ENCODE assay signal across 36 cellular contexts in genomic region chr3:44032487-44032886, GRCh38.
"Had no signal": no experiment of that assay in that cellular context is flagged by ENCODE, and none has a peak within 500 bp of the region (broad histone marks: within the 10 kb centered on the region; RNA-seq: fewer than 3 reads in every experiment).

No MANE protein-coding gene starts in this region.

- H3K9me3 ChIP-seq: adrenal gland, body of pancreas, breast epithelium, Peyer's patch, SJSA1 had no signal

- H3K9me3 Mint-ChIP-seq: activated CD4-positive, alpha-beta T cell treated with anti-CD3 and anti-CD28 coated beads, Interleukin-2, amount 10 ng/mL, durations not matched to agents 24 days and 14 days; activated CD8-positive, alpha-beta T cell treated with anti-CD3 and anti-CD28 coated beads for 36 hours; activated naive CD4-positive, alpha-beta T cell treated with anti-CD3 and anti-CD28 coated beads, Interleukin-2, amount 50 U/mL, for 24 hours; activated T-cell treated with anti-CD3 and anti-CD28 coated beads, Interleukin-2, amount 50 U/mL, for 72 hours; activated T-helper 17 cell treated with anti-CD3 and anti-CD28 coated beads, Interleukin-2, amount 50 U/mL, for 72 hours had no signal

- H3K36me3 Mint-ChIP-seq: activated naive CD4-positive, alpha-beta T cell treated with anti-CD3 and anti-CD28 coated beads, Interleukin-2, amount 50 U/mL, for 24 hours had no signal

- H3K36me3 ChIP-seq: adrenal gland, breast epithelium, Peyer's patch, SJSA1 had no signal

- H3K4me3 ChIP-seq: adrenal gland, body of pancreas, breast epithelium, Peyer's patch, SJSA1 had no signal

- H3K9ac ChIP-seq: KMS-11 had no signal

- DNase-seq: activated CD4-positive, alpha-beta T cell treated with anti-CD3 and anti-CD28 coated beads for 1 hour; activated CD4-positive, alpha-beta T cell treated with anti-CD3 and anti-CD28 coated beads, Interleukin-2, amount 10 ng/mL, durations not matched to agents 24 days and 14 days; activated CD4-positive, alpha-beta T cell treated with anti-CD3 and anti-CD28 coated beads, Interleukin-2, amount 50 U/mL, for 4 hours; activated CD4-positive, CD25-positive, alpha-beta regulatory T cell; activated CD8-positive, alpha-beta T cell treated with anti-CD3 and anti-CD28 coated beads for 36 hours; activated effector memory CD4-positive, alpha-beta T cell treated with anti-CD3 and anti-CD28 coated beads, Interleukin-2, amount 50 U/mL, for 16 hours; activated naive CD4-positive, alpha-beta T cell; activated T-cell treated with anti-CD3 and anti-CD28 coated beads, Interleukin-2, amount 50 U/mL, for 1 hour; activated T-cell treated with anti-CD3 and anti-CD28 coated beads, Interleukin-2, amount 50 U/mL, for 72 hours; adrenal gland; body of pancreas; MM.1S; NCI-H1092; NCI-H1436 treated with DMSO at 0.1 percent for 48 hours; NCI-H187; NCI-H2029 treated with DMSO at 0.1 percent for 48 hours; NCI-H2107; NCI-H2171; NCI-H510A; NCI-H526; NCI-H748 treated with DMSO at 0.1 percent for 48 hours; NK-92 treated with Interleukin-12 subunit alpha and Interleukin-12 subunit beta, amount 100 ng/mL, for 24 hours; PC-3; Peyer's patch; RPMI8226; SHP77 treated with DMSO at 0.1 percent for 48 hours; SW 1271; T-helper 1 cell; T-helper 2 cell; T-helper 9 cell had no signal

- H3K4me1 ChIP-seq: adrenal gland, body of pancreas, breast epithelium, Peyer's patch, SJSA1 had no signal

- H3K27ac Mint-ChIP-seq: activated CD4-positive, alpha-beta T cell treated with anti-CD3 and anti-CD28 coated beads, Interleukin-2, amount 10 ng/mL, durations not matched to agents 24 days and 14 days; activated CD8-positive, alpha-beta T cell treated with anti-CD3 and anti-CD28 coated beads for 36 hours; activated naive CD4-positive, alpha-beta T cell treated with anti-CD3 and anti-CD28 coated beads, Interleukin-2, amount 50 U/mL, for 24 hours; activated T-cell treated with anti-CD3 and anti-CD28 coated beads, Interleukin-2, amount 50 U/mL, for 72 hours; activated T-helper 17 cell treated with anti-CD3 and anti-CD28 coated beads, Interleukin-2, amount 50 U/mL, for 72 hours had no signal

- H3K27ac ChIP-seq: adrenal gland, body of pancreas, breast epithelium, KMS-11, Peyer's patch, SJSA1, VCaP had no signal

- H3K4me2 ChIP-seq: KMS-11 had no signal

- H3K27me3 ChIP-seq: body of pancreas, Peyer's patch, SJSA1 had no signal

- ATAC-seq: activated CD8-positive, alpha-beta T cell treated with anti-CD3 and anti-CD28 coated beads for 36 hours; activated T-cell treated with anti-CD3 and anti-CD28 coated beads, Interleukin-2, amount 50 U/mL, for 72 hours; activated T-helper 17 cell treated with anti-CD3 and anti-CD28 coated beads, Interleukin-2, amount 50 U/mL, for 72 hours; body of pancreas; PC-3 had no signal
